ENCODE assay signal across 9 cellular contexts in the genomic region with DNA sequence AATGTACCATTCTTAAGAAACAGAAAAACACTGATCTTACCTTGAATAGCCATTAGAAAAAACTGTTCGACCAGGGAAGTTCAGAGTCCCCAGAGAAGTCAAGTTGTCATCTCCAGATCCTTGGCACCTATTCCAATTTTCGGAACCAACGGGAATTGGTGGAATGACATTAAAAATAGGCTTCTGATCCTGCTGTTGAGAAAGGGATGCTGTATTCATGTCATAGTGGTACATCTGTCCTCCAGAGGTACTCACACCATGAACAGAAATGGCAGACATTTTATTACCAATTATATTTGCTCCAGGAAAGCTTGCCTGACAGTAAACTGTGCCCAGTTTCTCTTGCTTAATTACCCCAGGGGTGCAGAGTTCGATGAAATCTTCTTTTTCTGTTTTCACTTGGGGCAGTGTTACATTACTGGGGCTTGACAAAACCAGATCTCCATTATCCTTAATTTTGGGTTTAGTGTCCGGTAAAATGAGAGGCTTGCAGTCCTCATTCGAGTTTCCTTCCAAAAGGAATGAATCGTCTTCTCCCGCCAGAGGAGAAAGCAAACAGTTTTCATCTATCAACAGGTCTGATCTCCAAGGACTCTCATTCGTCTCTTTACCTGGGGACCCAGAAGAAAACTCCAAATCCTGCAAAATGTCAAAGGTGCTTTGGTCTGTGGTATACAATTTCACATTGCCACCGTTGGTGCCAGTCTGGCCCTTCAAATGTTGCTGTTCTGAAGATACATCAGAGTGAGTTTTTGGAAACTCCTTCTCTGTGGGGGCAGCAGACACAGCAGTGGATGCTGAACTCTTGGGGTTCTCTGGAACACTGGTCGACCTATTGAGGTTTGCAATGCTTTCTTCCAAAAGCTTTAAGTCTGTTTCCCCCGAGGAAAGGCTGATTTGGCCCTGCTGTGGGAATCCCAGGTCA. TPM values are rescaled to one million over a fixed set of nuclear protein-coding genes. Genes with fewer than 3 reads are reported as not detected.
A peak's percentile ranks its signal among the peaks of the same experiment; 100 is the strongest.
DNase-seq lines count a peak whose midpoint lies in the region; ATAC-seq and TF ChIP-seq lines count a peak whose summit lies in the region.
"Had no signal": no experiment of that assay in that cellular context is flagged by ENCODE, and none has a peak within 500 bp of the region (broad histone marks: within the 10 kb centered on the region; RNA-seq: fewer than 3 reads in every experiment).

No MANE protein-coding gene starts in this region.

- no peak overlapping the region for H2AFZ ChIP-seq in fibroblast of lung (ENCODE audit: low read length)

- H3K27me3 ChIP-seq in fibroblast of lung (ENCODE audit: control insufficient read depth, insufficient read depth, low read length) = no peaks in the 10 kb centered on the region
- no peaks in the 10 kb centered on the region for H3K27me3 ChIP-seq in skeletal muscle satellite cell (ENCODE audit: control insufficient read depth, insufficient read depth, low read length)

- H3K27ac ChIP-seq in RWPE1 (peak overlapping the region; percentile 33; the same call in 1 of the 2 replicates), fibroblast of lung (ENCODE audit: insufficient read depth, low read length) (peak overlapping the region; percentile 90)

- no peak for TF ChIP-seq CTCF in GM12864 (IDR thresholded peaks at IDR 0.05; ENCODE audit: low read depth, low read length, missing control alignments)
- TF ChIP-seq CTCF in RWPE1 (conservative IDR thresholded peaks at IDR 0.05; ENCODE audit: low read depth) = no peak
- TF ChIP-seq CTCF in fibroblast of lung (conservative IDR thresholded peaks at IDR 0.05 in 1 of 2, IDR thresholded peaks at IDR 0.05 in 1 of 2; ENCODE audit: low read depth in 1 of 2, low read length in 2 of 2) = no peak
- no peak for TF ChIP-seq CTCF in GM10248 (IDR thresholded peaks at IDR 0.05; ENCODE audit: control extremely low read depth, extremely low read depth, low read depth, missing control alignments)

- H3K36me3 ChIP-seq in fibroblast of lung (ENCODE audit: control insufficient read depth, insufficient read depth, low read length) (no peaks in the 10 kb centered on the region), skeletal muscle satellite cell (ENCODE audit: insufficient read depth, low read length) (peaks cover 12% of the 10 kb centered on the region)

- H3K4me2 ChIP-seq in fibroblast of lung (ENCODE audit: extremely low read depth, insufficient read depth, low read length) = peak overlapping the region; percentile 85
- H3K4me2 ChIP-seq in skeletal muscle satellite cell (ENCODE audit: low read length) = peak overlapping the region; percentile 87

- no peaks in the 10 kb centered on the region for H3K9me3 ChIP-seq in fibroblast of lung (ENCODE audit: control insufficient read depth, insufficient read depth, low read depth, low read length)
- no peaks in the 10 kb centered on the region for H3K9me3 ChIP-seq in skeletal muscle satellite cell (replicated peaks; ENCODE audit: low read length)

- H3K4me1 ChIP-seq in fibroblast of lung (ENCODE audit: control insufficient read depth, extremely low read depth, insufficient read depth, low read length) (peaks cover 2% of the 10 kb centered on the region), skeletal muscle satellite cell (ENCODE audit: control insufficient read depth, insufficient read depth, low read length) (peaks cover 21% of the 10 kb centered on the region)

- ATAC-seq in HG02938 (IDR thresholded peaks at IDR 0.05; ENCODE audit: unreplicated experiment) = no peak
- ATAC-seq in HG03025 (IDR thresholded peaks at IDR 0.05; ENCODE audit: low FRiP score, unreplicated experiment) = no peak

- peak overlapping the region; percentile 97 for H3K4me3 ChIP-seq in GM12864 (ENCODE audit: low read depth, low read length)
- H3K4me3 ChIP-seq in fibroblast of lung (replicated peaks in 1 of 4; ENCODE audit: control extremely low read depth in 1 of 4, insufficient read depth in 1 of 4, low read depth in 3 of 4, low read length in 4 of 4) = peak overlapping the region; percentile 82 to 100 (median 91)
- H3K4me3 ChIP-seq in skeletal muscle satellite cell (ENCODE audit: low read length) = peak overlapping the region; percentile 80

- peaks cover 86% of the 10 kb centered on the region for H3K79me2 ChIP-seq in fibroblast of lung (ENCODE audit: control insufficient read depth, insufficient read depth, low read length)

- DNase-seq in GM12864 (ENCODE audit: low read depth) (no peak), RWPE1 (ENCODE audit: low spot score) (no peak), fibroblast of lung (ENCODE audit: low read depth in 2 of 2) (peak in 1 of 2 donors; percentile 12), GM10248 (ENCODE audit: extremely low spot score) (no peak), DMS153 treated with DMSO at 0.1 percent for 48 hours (lab: John Stamatoyannopoulos, UW; ENCODE audit: unreplicated experiment) (no peak)
- DNase-seq: NCI-H524 treated with DMSO at 0.1 percent for 48 hours had no signal

- no peaks in the 10 kb centered on the region for H4K20me1 ChIP-seq in fibroblast of lung (ENCODE audit: control insufficient read depth, extremely low read depth, insufficient read depth, low read length)

- CTCF ChIA-PET in RWPE1 (lab: Yijun Ruan, JAX) (interaction anchor here (0.9 to 1.1 kb wide), 2 partner anchors 62 to 97 kb away, joined by 3 to 9 read pairs; no protein-coding TSS in a partner anchor), GM10248 (lab: Yijun Ruan, JAX) (interaction anchor here (1.2 to 2.1 kb wide), 3 partner anchors 44 to 461 kb away, joined by 3 to 6 read pairs (median 5); no protein-coding TSS in a partner anchor)

- POLR2A ChIA-PET in RWPE1 (lab: Yijun Ruan, JAX; ENCODE audit: low non-redundant PET) = no interaction called here
- POLR2A ChIA-PET in GM10248 (lab: Yijun Ruan, JAX) = interaction anchor here (0.9 to 1.6 kb wide), 2 partner anchors 11 to 186 kb away, joined by 3 read pairs; no protein-coding TSS in a partner anchor

- peak overlapping the region; percentile 37 for H3K9ac ChIP-seq in fibroblast of lung (ENCODE audit: insufficient read depth, low read length)
- peak overlapping the region; percentile 97 for H3K9ac ChIP-seq in skeletal muscle satellite cell (ENCODE audit: low read depth, low read length)

RNA-seq across cellular contexts. Expression of a gene that starts 3.6 kb away (rescaled TPM):
- 101 and 126 TPM in 2 replicates for total RNA-seq in fibroblast of lung
- 59.4 and 85.3 TPM in 2 replicates for polyA plus RNA-seq in fibroblast of lung
- 44.1 and 58.5 TPM in 2 replicates for polyA plus RNA-seq in fibroblast of lung (2012)
- polyA minus RNA-seq in fibroblast of lung (ENCODE audit: low replicate concordance) = 30.0 and 37.2 TPM in 2 replicates
- total RNA-seq in skeletal muscle satellite cell (2012; rRNA removed) = 36.2 and 40.6 TPM in 2 replicates
